In the genomic region with DNA sequence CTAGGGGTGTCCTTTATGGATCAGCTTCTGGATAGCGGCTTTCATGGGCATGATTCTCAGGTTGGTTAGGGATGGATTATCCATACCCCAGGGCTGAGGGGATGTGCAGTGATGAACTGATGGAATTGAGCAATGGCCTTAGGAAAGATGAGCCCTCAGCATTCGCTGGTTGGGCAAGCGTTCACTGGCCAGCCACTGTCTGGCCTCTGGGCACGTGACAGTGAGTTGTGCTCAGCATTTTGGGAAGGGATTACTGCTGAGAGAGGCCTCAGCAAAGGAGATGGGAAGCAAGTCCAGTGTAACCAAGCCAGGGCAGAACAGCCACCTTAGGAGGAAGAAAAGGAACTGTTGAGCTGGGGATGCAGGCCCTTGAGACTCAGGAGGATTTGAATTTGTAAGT, we compare ENCODE assay signal across 1 cellular context.
TF ChIP-seq lines count a peak whose summit lies in the region.

No MANE protein-coding gene starts in this region.

TF ChIP-seq in HepG2, 621 proteins besides CTCF, POLR2A, EP300 and RAD21 (continued from another document):
- no peak for TF ChIP-seq MAZ (IDR thresholded peaks at IDR 0.05; ENCODE audit: borderline replicate concordance, low read depth, low read length)
- no peak for TF ChIP-seq MAZ (CRISPR knock-in tag; IDR thresholded peaks at IDR 0.05; ENCODE audit: low read depth)
- TF ChIP-seq ERF (CRISPR knock-in tag; IDR thresholded peaks at IDR 0.05) = no peak
- no peak for TF ChIP-seq KMT2A (CRISPR knock-in tag; IDR thresholded peaks at IDR 0.05)
- TF ChIP-seq PRPF4 (IDR thresholded peaks at IDR 0.05; ENCODE audit: low read depth, low read length, poor library complexity, severe bottlenecking) = no peak
- no peak for TF ChIP-seq AHDC1 (CRISPR knock-in tag; IDR thresholded peaks at IDR 0.05; ENCODE audit: borderline replicate concordance)
- TF ChIP-seq ZNF75D (CRISPR knock-in tag; IDR thresholded peaks at IDR 0.05; ENCODE audit: borderline replicate concordance) = no peak
- TF ChIP-seq RNF219 (CRISPR knock-in tag; IDR thresholded peaks at IDR 0.05) = no peak
- TF ChIP-seq, protein P1, sequence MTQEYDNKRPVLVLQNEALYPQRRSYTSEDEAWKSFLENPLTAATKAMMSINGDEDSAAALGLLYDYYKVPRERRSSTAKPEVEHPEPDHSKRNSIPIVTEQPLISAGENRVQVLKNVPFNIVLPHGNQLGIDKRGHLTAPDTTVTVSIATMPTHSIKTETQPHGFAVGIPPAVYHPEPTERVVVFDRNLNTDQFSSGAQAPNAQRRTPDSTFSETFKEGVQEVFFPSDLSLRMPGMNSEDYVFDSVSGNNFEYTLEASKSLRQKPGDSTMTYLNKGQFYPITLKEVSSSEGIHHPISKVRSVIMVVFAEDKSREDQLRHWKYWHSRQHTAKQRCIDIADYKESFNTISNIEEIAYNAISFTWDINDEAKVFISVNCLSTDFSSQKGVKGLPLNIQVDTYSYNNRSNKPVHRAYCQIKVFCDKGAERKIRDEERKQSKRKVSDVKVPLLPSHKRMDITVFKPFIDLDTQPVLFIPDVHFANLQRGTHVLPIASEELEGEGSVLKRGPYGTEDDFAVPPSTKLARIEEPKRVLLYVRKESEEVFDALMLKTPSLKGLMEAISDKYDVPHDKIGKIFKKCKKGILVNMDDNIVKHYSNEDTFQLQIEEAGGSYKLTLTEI (CRISPR knock-in tag; conservative IDR thresholded peaks at IDR 0.05) = no peak
